ENCODE assay signal across 29 cellular contexts in the genomic region with DNA sequence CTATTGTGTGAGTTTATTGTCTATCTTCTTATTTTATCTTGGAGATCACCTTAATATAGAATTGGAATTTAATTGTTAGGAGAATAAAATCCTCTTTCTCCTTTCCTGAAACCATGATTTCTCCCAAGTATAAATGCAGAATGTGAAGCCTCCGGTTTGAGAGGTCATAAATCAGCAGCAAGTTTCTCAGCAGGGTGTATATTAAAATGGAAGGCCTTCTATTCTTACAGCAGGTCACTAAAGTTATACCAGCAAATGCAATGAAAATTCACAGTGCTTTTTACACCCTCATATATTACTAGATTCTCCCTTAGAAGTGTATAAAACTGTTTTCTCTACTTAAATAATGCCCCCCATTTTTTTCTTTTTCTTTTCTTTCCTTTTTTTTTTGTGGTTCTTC.
"Had no signal": no experiment of that assay in that cellular context is flagged by ENCODE, and none has a peak within 500 bp of the region (broad histone marks: within the 10 kb centered on the region; RNA-seq: fewer than 3 reads in every experiment).

No MANE protein-coding gene starts in this region.

- H3K36me3 ChIP-seq: esophagus squamous epithelium, heart right ventricle, left lung, ovary, sigmoid colon, stomach, thyroid gland, vagina had no signal

- H3K27me3 ChIP-seq: left lung, ovary, sigmoid colon, stomach, thyroid gland, vagina had no signal

- H3K4me3 Mint-ChIP-seq: mesothelial cell of epicardium; naive thymus-derived CD4-positive, alpha-beta T cell; nephron progenitor cell; stimulated activated effector memory CD8-positive, alpha-beta T cell treated with anti-CD3 and anti-CD28 coated beads, Interleukin-12 subunit alpha, Interleukin-12 subunit beta, amount 100 ng/mL, for 72 hours had no signal

- H3K4me3 ChIP-seq: esophagus squamous epithelium, heart right ventricle, left lung, mucosa of descending colon, ovary, psoas muscle, sigmoid colon, stomach, thyroid gland, vagina had no signal

- ATAC-seq: heart right ventricle; left cardiac atrium; left lung; mucosa of descending colon; naive thymus-derived CD4-positive, alpha-beta T cell; psoas muscle; right cardiac atrium had no signal

- H3K9me3 Mint-ChIP-seq: mesothelial cell of epicardium; naive thymus-derived CD4-positive, alpha-beta T cell; nephron progenitor cell; stimulated activated effector memory CD8-positive, alpha-beta T cell treated with anti-CD3 and anti-CD28 coated beads, Interleukin-12 subunit alpha, Interleukin-12 subunit beta, amount 100 ng/mL, for 72 hours had no signal

- H3K36me3 Mint-ChIP-seq: mesothelial cell of epicardium; naive thymus-derived CD4-positive, alpha-beta T cell; stimulated activated effector memory CD8-positive, alpha-beta T cell treated with anti-CD3 and anti-CD28 coated beads, Interleukin-12 subunit alpha, Interleukin-12 subunit beta, amount 100 ng/mL, for 72 hours had no signal

- H3K27ac ChIP-seq: esophagus squamous epithelium, heart right ventricle, left lung, ovary, psoas muscle, sigmoid colon, stomach, thyroid gland, vagina had no signal

- H3K27ac Mint-ChIP-seq: mesothelial cell of epicardium; naive thymus-derived CD4-positive, alpha-beta T cell; nephron progenitor cell; stimulated activated effector memory CD8-positive, alpha-beta T cell treated with anti-CD3 and anti-CD28 coated beads, Interleukin-12 subunit alpha, Interleukin-12 subunit beta, amount 100 ng/mL, for 72 hours had no signal

- DNase-seq: dermis blood vessel endothelial cell; effector memory CD4-positive, alpha-beta T cell; erythroblast; esophagus squamous epithelium; foreskin melanocyte; glutamatergic neuron; heart right ventricle; hippocampal formation; left cardiac atrium; left lung; mesenchymal stem cell; mucosa of descending colon; naive thymus-derived CD4-positive, alpha-beta T cell; nephron progenitor cell; occipital lobe; ovary; posterior cingulate gyrus; psoas muscle; right cardiac atrium; sigmoid colon; stimulated activated CD4-positive, alpha-beta T cell treated with anti-CD3 and anti-CD28 coated beads, Interleukin-2, amount 100 ng/mL, for 24 hours; stimulated activated CD4-positive, alpha-beta T cell treated with anti-CD3 and anti-CD28 coated beads, Interleukin-4, amount 100 ng/mL, for 24 hours; stimulated activated naive CD4-positive, alpha-beta T cell treated with Interleukin-2 at 50 U/mL for 16 hours; stomach; thyroid gland; trophoblast cell had no signal

- H3K4me1 ChIP-seq: esophagus squamous epithelium, heart right ventricle, left lung, psoas muscle, sigmoid colon, stomach, thyroid gland, vagina had no signal

- H3K4me1 Mint-ChIP-seq: mesothelial cell of epicardium; naive thymus-derived CD4-positive, alpha-beta T cell; nephron progenitor cell had no signal
